18 cellular contexts compared by ENCODE assay signal in genomic region chr19:18452386-18452785, GRCh38. TPM values are rescaled to one million over a fixed set of nuclear protein-coding genes. Genes with fewer than 3 reads are reported as not detected.
"Had no signal": no experiment of that assay in that cellular context is flagged by ENCODE, and none has a peak within 500 bp of the region (broad histone marks: within the 10 kb centered on the region; RNA-seq: fewer than 3 reads in every experiment).

No MANE protein-coding gene starts in this region.

- H3K27me3 Mint-ChIP-seq: activated naive CD8-positive, alpha-beta T cell treated with anti-CD3 and anti-CD28 coated beads for 36 hours; naive thymus-derived CD4-positive, alpha-beta T cell; type B pancreatic cell had no signal

- H3K27ac Mint-ChIP-seq: activated CD8-positive, alpha-beta T cell treated with anti-CD3 and anti-CD28 coated beads, Interleukin-2, amount 10 ng/mL, durations not matched to agents 7 days and 5 days; activated naive CD8-positive, alpha-beta T cell treated with anti-CD3 and anti-CD28 coated beads for 36 hours; mesothelial cell of epicardium; type B pancreatic cell had no signal

- H3K4me3 Mint-ChIP-seq: activated CD8-positive, alpha-beta T cell treated with anti-CD3 and anti-CD28 coated beads, Interleukin-2, amount 10 ng/mL, durations not matched to agents 7 days and 5 days; activated naive CD8-positive, alpha-beta T cell treated with anti-CD3 and anti-CD28 coated beads for 36 hours; mesothelial cell of epicardium; naive thymus-derived CD4-positive, alpha-beta T cell; type B pancreatic cell had no signal

- H3K27me3 ChIP-seq: dorsolateral prefrontal cortex, right lobe of liver had no signal

- H3K4me1 Mint-ChIP-seq: mesothelial cell of epicardium had no signal

- ATAC-seq: activated CD8-positive, alpha-beta T cell treated with anti-CD3 and anti-CD28 coated beads, Interleukin-2, amount 10 ng/mL, durations not matched to agents 7 days and 5 days; naive thymus-derived CD4-positive, alpha-beta T cell had no signal

- DNase-seq: activated CD4-positive, alpha-beta T cell treated with anti-CD3 and anti-CD28 coated beads for 48 hours; activated CD8-positive, alpha-beta T cell treated with anti-CD3 and anti-CD28 coated beads, Interleukin-2, amount 10 ng/mL, durations not matched to agents 7 days and 5 days; activated naive CD8-positive, alpha-beta T cell treated with anti-CD3 and anti-CD28 coated beads for 36 hours; aorta; dorsolateral prefrontal cortex; hypothalamus; kidney glomerular epithelial cell; naive thymus-derived CD4-positive, alpha-beta T cell; right lobe of liver; stimulated activated CD4-positive, alpha-beta T cell treated with anti-CD3 and anti-CD28 coated beads, Interleukin-2, amount 100 ng/mL, for 24 hours; stimulated activated naive CD4-positive, alpha-beta T cell; SW 1271; T1000 had no signal

- H3K4me1 ChIP-seq: prostate gland had no signal

- H3K27ac ChIP-seq: prostate gland, right lobe of liver had no signal

- H3K9me3 ChIP-seq: prostate gland, right lobe of liver had no signal

- H3K4me3 ChIP-seq: dorsolateral prefrontal cortex, prostate gland, right lobe of liver had no signal

- H3K9me3 Mint-ChIP-seq: activated naive CD8-positive, alpha-beta T cell treated with anti-CD3 and anti-CD28 coated beads for 36 hours; mesothelial cell of epicardium; naive thymus-derived CD4-positive, alpha-beta T cell; type B pancreatic cell had no signal

RNA-seq across cellular contexts. Expression of gene LRRC25, which starts 55.0 kb away (rescaled TPM):
- total RNA-seq: activated naive CD8-positive, alpha-beta T cell treated with anti-CD3 and anti-CD28 coated beads for 36 hours; bronchial epithelial cell; glomerular endothelial cell; mesothelial cell of epicardium had no signal
